ENCODE assay signal across 9 cellular contexts in genomic region chr6:31083742-31084354, GRCh38. TPM values are rescaled to one million over a fixed set of nuclear protein-coding genes. Genes with fewer than 3 reads are reported as not detected.
DNase-seq lines count a peak whose midpoint lies in the region; ATAC-seq and TF ChIP-seq lines count a peak whose summit lies in the region.
"Had no signal": no experiment of that assay in that cellular context is flagged by ENCODE, and none has a peak within 500 bp of the region (broad histone marks: within the 10 kb centered on the region; RNA-seq: fewer than 3 reads in every experiment).

No MANE protein-coding gene starts in this region.

- peaks cover 13% of the 10 kb centered on the region for H3K4me1 ChIP-seq in effector memory CD4-positive, alpha-beta T cell (ENCODE audit: control insufficient read depth, insufficient read depth, low read length, poor library complexity, severe bottlenecking)

- H3K27me3 Mint-ChIP-seq in CD14-positive monocyte (ENCODE audit: low read depth in 3 of 3) (peaks cover 11 to 18% (median 16%) of the 10 kb centered on the region in 3 donors), HFFc6 (ENCODE audit: insufficient read depth) (peaks cover 2% of the 10 kb centered on the region; the same call in 1 of the 2 replicates), nephron progenitor cell (ENCODE audit: low read depth, poor library complexity) (peaks cover 16% of the 10 kb centered on the region)

- TF ChIP-seq CTCF in CD14-positive monocyte (IDR thresholded peaks at IDR 0.05) (peak; percentile 28), HFFc6 (IDR thresholded peaks at IDR 0.05) (peak; percentile 78), nephron progenitor cell (IDR thresholded peaks at IDR 0.05) (peak; percentile 54)

- H3K27ac Mint-ChIP-seq in CD14-positive monocyte: peak overlapping the region in 2 of 7 donors; percentile 30 to 46
- peak overlapping the region; percentile 16; the same call in 1 of the 2 replicates for H3K27ac Mint-ChIP-seq in HFFc6
- no peak overlapping the region for H3K27ac Mint-ChIP-seq in nephron progenitor cell

- no peaks in the 10 kb centered on the region for H3K9me3 ChIP-seq in effector memory CD4-positive, alpha-beta T cell (ENCODE audit: control insufficient read depth, low read length)

- no peaks in the 10 kb centered on the region for H3K27me3 ChIP-seq in effector memory CD4-positive, alpha-beta T cell (replicated peaks; ENCODE audit: control insufficient read depth, insufficient read depth, low read length, poor library complexity, severe bottlenecking)

- H3K36me3 ChIP-seq in effector memory CD4-positive, alpha-beta T cell (ENCODE audit: control insufficient read depth, insufficient read depth, low read length): no peaks in the 10 kb centered on the region

- H3K4me1 Mint-ChIP-seq in CD14-positive monocyte (peaks cover 15% of the 10 kb centered on the region), HFFc6 (ENCODE audit: low read depth) (peaks cover 52% of the 10 kb centered on the region), nephron progenitor cell (peaks cover 29% of the 10 kb centered on the region)

- ATAC-seq in HG03045 (IDR thresholded peaks at IDR 0.05; ENCODE audit: unreplicated experiment) (no peak), GM18858 (IDR thresholded peaks at IDR 0.05; ENCODE audit: unreplicated experiment) (no peak), HG02938 (IDR thresholded peaks at IDR 0.05; ENCODE audit: unreplicated experiment) (no peak)

- DNase-seq in CD14-positive monocyte (ENCODE audit: low spot score) (no peak), HFFc6 (peak; percentile 64), T-helper 9 cell (peak; percentile 29), nephron progenitor cell (peak; percentile 65)
- DNase-seq in effector memory CD4-positive, alpha-beta T cell: peak in 2 of 3 donors; percentile 4 to 10

- no peaks in the 10 kb centered on the region for H3K9me3 Mint-ChIP-seq in CD14-positive monocyte
- H3K9me3 Mint-ChIP-seq in HFFc6: no peaks in the 10 kb centered on the region
- no peaks in the 10 kb centered on the region for H3K9me3 Mint-ChIP-seq in nephron progenitor cell

- no peak overlapping the region for H3K4me3 ChIP-seq in effector memory CD4-positive, alpha-beta T cell (ENCODE audit: insufficient read depth, low read depth, low read length, poor library complexity, severe bottlenecking)

- H3K27ac ChIP-seq in effector memory CD4-positive, alpha-beta T cell (ENCODE audit: insufficient read depth, low read length, poor library complexity, severe bottlenecking): no peak overlapping the region

- no peak overlapping the region for H3K4me3 Mint-ChIP-seq in CD14-positive monocyte
- no peak overlapping the region for H3K4me3 Mint-ChIP-seq in HFFc6
- H3K4me3 Mint-ChIP-seq in nephron progenitor cell: no peak overlapping the region

- intact Hi-C loops in CD14-positive monocyte (cut with micrococcal nuclease): loop anchor here in 1 of 2 donors (10.0 kb wide), 2 partner anchors 169 to 339 kb away; partner anchors contain the start of genes FLOT1, IER3 and VARS2

- H3K36me3 Mint-ChIP-seq in CD14-positive monocyte (no peaks in the 10 kb centered on the region), HFFc6 (ENCODE audit: low read depth) (no peaks in the 10 kb centered on the region), nephron progenitor cell (ENCODE audit: low read depth) (no peaks in the 10 kb centered on the region)

RNA-seq across cellular contexts. Expression of gene C6orf15, which starts 28.5 kb away (rescaled TPM):
- polyA plus RNA-seq in CD14-positive monocyte: not detected
- not detected for total RNA-seq in HFFc6 (2021; fragmentation: NEBNext Ultra II Directional; extraction: Animal tissue kit (Norgen Biotek cat#: 25700))

RNA-seq across cellular contexts. Expression of gene PSORS1C1, which starts 30.8 kb away (rescaled TPM):
- not detected for polyA plus RNA-seq in CD14-positive monocyte
- 1 to 10 TPM; 2.1 to 4.4 (median 3.5) TPM for total RNA-seq in HFFc6 (2021; fragmentation: NEBNext Ultra II Directional; extraction: Animal tissue kit (Norgen Biotek cat#: 25700))

RNA-seq across cellular contexts. Expression of gene CDSN, which starts 36.4 kb away (rescaled TPM):
- not detected for polyA plus RNA-seq in CD14-positive monocyte
- not detected for total RNA-seq in HFFc6 (2021; fragmentation: NEBNext Ultra II Directional; extraction: Animal tissue kit (Norgen Biotek cat#: 25700))
- total RNA-seq: kidney epithelial cell had no signal

RNA-seq across cellular contexts. Expression of gene PSORS1C2, which starts 55.0 kb away (rescaled TPM):
- not detected for polyA plus RNA-seq in CD14-positive monocyte
- total RNA-seq in HFFc6 (2021; fragmentation: NEBNext Ultra II Directional; extraction: Animal tissue kit (Norgen Biotek cat#: 25700)): not detected
- total RNA-seq: kidney epithelial cell had no signal

Comparison
In these comparisons a context has a peak if more than half of its experiments do, and no peak if none do; other contexts are left out.
1. CTCF ChIP-seq: peak in every context shown above with its lines; median percentile 78 in HFFc6; 54 in nephron progenitor cell; 28 in CD14-positive monocyte.